14 cellular contexts compared by ENCODE assay signal in genomic region chr1:114330451-114330983, GRCh38.
DNase-seq lines count a peak whose midpoint lies in the region; ATAC-seq and TF ChIP-seq lines count a peak whose summit lies in the region.
"Had no signal": no experiment of that assay in that cellular context is flagged by ENCODE, and none has a peak within 500 bp of the region (broad histone marks: within the 10 kb centered on the region; RNA-seq: fewer than 3 reads in every experiment).

No MANE protein-coding gene starts in this region.

- no peak overlapping the region for H3K4me3 ChIP-seq in hepatocyte
- H3K4me3 ChIP-seq: breast epithelium, HAP-1, heart left ventricle had no signal

- H3K79me2 ChIP-seq in hepatocyte: no peaks in the 10 kb centered on the region

- H3K36me3 ChIP-seq in hepatocyte (replicated peaks; ENCODE audit: insufficient read depth, low read depth): no peaks in the 10 kb centered on the region
- H3K36me3 ChIP-seq: breast epithelium, HAP-1, heart left ventricle had no signal

- CTCF ChIA-PET in activated naive CD4-positive, alpha-beta T cell treated with anti-CD3 and anti-CD28 coated beads for 36 hours (lab: Charles Lee): interaction anchor here (0.7 to 1.0 kb wide), 3 partner anchors 9 to 16 kb away, joined by 3 read pairs; no protein-coding TSS in a partner anchor

- H3K4me1 ChIP-seq in hepatocyte (ENCODE audit: insufficient read depth): no peaks in the 10 kb centered on the region
- H3K4me1 ChIP-seq: breast epithelium, HAP-1, heart left ventricle had no signal

- H2AFZ ChIP-seq in hepatocyte: no peak overlapping the region

- peaks cover 48% of the 10 kb centered on the region for H3K4me1 Mint-ChIP-seq in activated naive CD4-positive, alpha-beta T cell treated with anti-CD3 and anti-CD28 coated beads for 36 hours (ENCODE audit: low read depth)
- H3K4me1 Mint-ChIP-seq in stimulated activated naive CD8-positive, alpha-beta T cell treated with anti-CD3 and anti-CD28 coated beads, Interleukin-15, amount 100 ng/mL, for 72 hours: peaks cover 43% of the 10 kb centered on the region
- H3K4me1 Mint-ChIP-seq: memory B cell had no signal

- peak; percentile 80 for ATAC-seq in stimulated activated naive CD8-positive, alpha-beta T cell treated with anti-CD3 and anti-CD28 coated beads, Interleukin-15, amount 100 ng/mL, for 72 hours
- ATAC-seq in HG03432 (IDR thresholded peaks at IDR 0.05; ENCODE audit: unreplicated experiment): no peak
- ATAC-seq: heart left ventricle had no signal

- no peaks in the 10 kb centered on the region for H3K9me2 ChIP-seq in hepatocyte (replicated peaks; ENCODE audit: insufficient read depth)

- H3K27ac Mint-ChIP-seq in activated naive CD4-positive, alpha-beta T cell treated with anti-CD3 and anti-CD28 coated beads for 36 hours: no peak overlapping the region
- H3K27ac Mint-ChIP-seq in stimulated activated naive CD8-positive, alpha-beta T cell treated with anti-CD3 and anti-CD28 coated beads, Interleukin-15, amount 100 ng/mL, for 72 hours: peak overlapping the region in 1 of 2 donors; percentile 37
- H3K27ac Mint-ChIP-seq: memory B cell had no signal

- DNase-seq in activated naive CD4-positive, alpha-beta T cell treated with anti-CD3 and anti-CD28 coated beads for 36 hours: peak; percentile 42
- DNase-seq in activated naive CD4-positive, alpha-beta T cell treated with anti-CD3 and anti-CD28 coated beads, Interleukin-2, amount 50 U/mL, for 16 hours: no peak
- DNase-seq in NCI-H1694 (lab: John Stamatoyannopoulos, UW) (peak; percentile 14), hepatocyte (ENCODE audit: low spot score) (no peak), cerebellum (ENCODE audit: low spot score) (no peak)
- no peak for DNase-seq in stimulated activated naive CD8-positive, alpha-beta T cell treated with anti-CD3 and anti-CD28 coated beads, Interleukin-15, amount 100 ng/mL, for 72 hours
- DNase-seq: heart left ventricle, kidney, NCI-H2029 had no signal

- no peak overlapping the region for H3K4me3 Mint-ChIP-seq in activated naive CD4-positive, alpha-beta T cell treated with anti-CD3 and anti-CD28 coated beads for 36 hours
- no peak overlapping the region for H3K4me3 Mint-ChIP-seq in stimulated activated naive CD8-positive, alpha-beta T cell treated with anti-CD3 and anti-CD28 coated beads, Interleukin-15, amount 100 ng/mL, for 72 hours
- H3K4me3 Mint-ChIP-seq: memory B cell had no signal

- peaks cover 11% of the 10 kb centered on the region for H3K27me3 ChIP-seq in hepatocyte

- H3K9me3 ChIP-seq in hepatocyte (ENCODE audit: low read depth): no peaks in the 10 kb centered on the region
- H3K9me3 ChIP-seq: breast epithelium, HAP-1 had no signal

- no peaks in the 10 kb centered on the region for H3K9me3 Mint-ChIP-seq in activated naive CD4-positive, alpha-beta T cell treated with anti-CD3 and anti-CD28 coated beads for 36 hours
- H3K9me3 Mint-ChIP-seq in stimulated activated naive CD8-positive, alpha-beta T cell treated with anti-CD3 and anti-CD28 coated beads, Interleukin-15, amount 100 ng/mL, for 72 hours: no peaks in the 10 kb centered on the region
- H3K9me3 Mint-ChIP-seq: memory B cell had no signal

- H3K27ac ChIP-seq in angular gyrus (ENCODE audit: low read depth, low read length) (peak overlapping the region; percentile 37), hepatocyte (no peak overlapping the region)
- H3K27ac ChIP-seq: breast epithelium, heart left ventricle had no signal

- H3K27me3 Mint-ChIP-seq in activated naive CD4-positive, alpha-beta T cell treated with anti-CD3 and anti-CD28 coated beads for 36 hours (ENCODE audit: low read depth): no peaks in the 10 kb centered on the region
- H3K27me3 Mint-ChIP-seq in stimulated activated naive CD8-positive, alpha-beta T cell treated with anti-CD3 and anti-CD28 coated beads, Interleukin-15, amount 100 ng/mL, for 72 hours: no peaks in the 10 kb centered on the region

- H3K36me3 Mint-ChIP-seq in activated naive CD4-positive, alpha-beta T cell treated with anti-CD3 and anti-CD28 coated beads for 36 hours (ENCODE audit: low read depth): no peaks in the 10 kb centered on the region
- H3K36me3 Mint-ChIP-seq: memory B cell had no signal

- no peaks in the 10 kb centered on the region for H4K20me1 ChIP-seq in hepatocyte (ENCODE audit: insufficient read depth, poor library complexity, severe bottlenecking)

- H3K4me2 ChIP-seq in hepatocyte: no peak overlapping the region

- intact Hi-C loops in activated naive CD4-positive, alpha-beta T cell treated with anti-CD3 and anti-CD28 coated beads for 36 hours (cut with micrococcal nuclease): no loop called here

- WGBS in hepatocyte (ENCODE audit: low lambda C conversion rate, missing lambda C conversion rate): 94% methylated on average over 4 of the region's 4 CpGs

- TF ChIP-seq CTCF in hepatocyte (IDR thresholded peaks at IDR 0.05; ENCODE audit: poor library complexity): no peak

Comparison
In these comparisons a context has a peak if more than half of its experiments do, and no peak if none do; other contexts are left out.
1. DNase-seq: peak in activated naive CD4-positive, alpha-beta T cell treated with anti-CD3 and anti-CD28 coated beads for 36 hours (single experiment) and NCI-H1694 (single experiment); none in activated naive CD4-positive, alpha-beta T cell treated with anti-CD3 and anti-CD28 coated beads, Interleukin-2, amount 50 U/mL, for 16 hours (single experiment), stimulated activated naive CD8-positive, alpha-beta T cell treated with anti-CD3 and anti-CD28 coated beads, Interleukin-15, amount 100 ng/mL, for 72 hours (0 of 2), hepatocyte (single experiment) and cerebellum (single experiment).